ENCODE assay signal across 14 cellular contexts in genomic region chr7:133207687-133208086, GRCh38. TPM values are rescaled to one million over a fixed set of nuclear protein-coding genes. Genes with fewer than 3 reads are reported as not detected.
DNase-seq lines count a peak whose midpoint lies in the region; ATAC-seq, FAIRE-seq and TF ChIP-seq lines count a peak whose summit lies in the region.
"Had no signal": no experiment of that assay in that cellular context is flagged by ENCODE, and none has a peak within 500 bp of the region (broad histone marks: within the 10 kb centered on the region; RNA-seq: fewer than 3 reads in every experiment).

No MANE protein-coding gene starts in this region.

- H3K9ac ChIP-seq in endothelial cell of umbilical vein (replicated peaks; ENCODE audit: extremely low read depth, insufficient read depth, low read length) = no peak overlapping the region

- no peak for TF ChIP-seq POLR2A in endothelial cell of umbilical vein (IDR thresholded peaks at IDR 0.05; ENCODE audit: low read depth, low read length)

- no peaks in the 10 kb centered on the region for H3K9me1 ChIP-seq in endothelial cell of umbilical vein (replicated peaks; ENCODE audit: control insufficient read depth, extremely low read depth, insufficient read depth, low read length)

- intact Hi-C loops in endothelial cell of umbilical vein (cut with micrococcal nuclease) = no loop called here

- CTCF ChIA-PET in endothelial cell of umbilical vein (lab: Charles Lee) = interaction anchor here (0.6 kb wide), 1 partner anchor 497 kb away, joined by 6 read pairs; no protein-coding TSS in a partner anchor

- no peak for ATAC-seq in GM21360 (IDR thresholded peaks at IDR 0.05; ENCODE audit: unreplicated experiment)
- no peak for ATAC-seq in GM18858 (IDR thresholded peaks at IDR 0.05; ENCODE audit: unreplicated experiment)
- ATAC-seq in omental fat pad (ENCODE audit: low FRiP score) = no peak
- ATAC-seq: activated CD8-positive, alpha-beta memory T cell treated with anti-CD3 and anti-CD28 coated beads, Interleukin-2, amount 10 ng/mL, durations not matched to agents 7 days and 5 days; left colon; pancreas had no signal

- peak; percentile 43 for FAIRE-seq in endothelial cell of umbilical vein (lab: Jason Lieb, UNC)
- FAIRE-seq: pancreas had no signal

- no peaks in the 10 kb centered on the region for H3K79me2 ChIP-seq in endothelial cell of umbilical vein (ENCODE audit: control insufficient read depth, insufficient read depth, low read length)

- peaks cover 4 to 9% of the 10 kb centered on the region in 2 experiments for H3K27me3 ChIP-seq in endothelial cell of umbilical vein (ENCODE audit: control insufficient read depth in 2 of 2, insufficient read depth in 2 of 2, low read length in 2 of 2)
- H3K27me3 ChIP-seq: esophagus squamous epithelium, pancreas, tibial nerve had no signal

- H3K4me2 ChIP-seq in endothelial cell of umbilical vein (ENCODE audit: insufficient read depth, low read length) = no peak overlapping the region

- no peak overlapping the region for H3K4me3 ChIP-seq in endothelial cell of umbilical vein (replicated peaks in 1 of 3; ENCODE audit: insufficient read depth in 1 of 3, low read depth in 1 of 3, low read length in 3 of 3)
- H3K4me3 ChIP-seq: esophagus squamous epithelium, pancreas, tibial nerve had no signal

- H3K27ac ChIP-seq in 22Rv1 = no peak overlapping the region
- H3K27ac ChIP-seq in endothelial cell of umbilical vein (ENCODE audit: insufficient read depth, low read depth, low read length) = no peak overlapping the region
- H3K27ac ChIP-seq: esophagus squamous epithelium, pancreas, tibial nerve had no signal

- no peaks in the 10 kb centered on the region for H4K20me1 ChIP-seq in endothelial cell of umbilical vein (replicated peaks; ENCODE audit: control insufficient read depth, extremely low read depth, insufficient read depth, low read length)

- TF ChIP-seq CTCF in 22Rv1 (IDR thresholded peaks at IDR 0.05) = peak; percentile 56
- peak; percentile 38; the same call in 1 of the 3 replicates for TF ChIP-seq CTCF in GM12872 (IDR thresholded peaks at IDR 0.05; ENCODE audit: insufficient read depth, low read depth, low read length)
- TF ChIP-seq CTCF in endothelial cell of umbilical vein (IDR thresholded peaks at IDR 0.05; ENCODE audit: extremely low read depth in 1 of 2, insufficient read depth in 1 of 2, low read depth in 1 of 2, low read length in 2 of 2) = peak in 1 of 2 donors; percentile 8
- no peak for TF ChIP-seq CTCF in omental fat pad (IDR thresholded peaks at IDR 0.05)

- dilution Hi-C loops in endothelial cell of umbilical vein (cut with MboI; ENCODE audit: extremely low pct_ligation_motif_present, low sequenced_read_pairs) = no loop called here

- no peaks in the 10 kb centered on the region for H3K36me3 ChIP-seq in endothelial cell of umbilical vein (ENCODE audit: control insufficient read depth in 2 of 2, extremely low read depth in 1 of 2, insufficient read depth in 2 of 2, low read length in 2 of 2)
- H3K36me3 ChIP-seq: esophagus squamous epithelium, pancreas, tibial nerve had no signal

- BruUV-seq in endothelial cell of umbilical vein (replicated peaks; lab: Mats Ljungman, UMichigan) = no TSS peak

- H2AFZ ChIP-seq in endothelial cell of umbilical vein (ENCODE audit: low read depth, low read length) = no peak overlapping the region

- no peaks in the 10 kb centered on the region for H3K9me3 ChIP-seq in endothelial cell of umbilical vein (replicated peaks; ENCODE audit: control insufficient read depth, insufficient read depth, low read length)
- H3K9me3 ChIP-seq: pancreas, tibial nerve had no signal

- H3K4me1 ChIP-seq in endothelial cell of umbilical vein (ENCODE audit: control insufficient read depth, extremely low read depth, insufficient read depth, low read length) = no peaks in the 10 kb centered on the region
- H3K4me1 ChIP-seq: esophagus squamous epithelium, pancreas, tibial nerve had no signal

- POLR2A ChIA-PET in endothelial cell of umbilical vein (lab: Charles Lee) = no interaction called here

- DNase-seq in NCI-H69 (lab: John Stamatoyannopoulos, UW) (peak; percentile 28), endothelial cell of umbilical vein (ENCODE audit: low read depth, low spot score) (no peak), omental fat pad (ENCODE audit: low spot score) (no peak), T-helper 1 cell (no peak)
- DNase-seq: activated CD8-positive, alpha-beta memory T cell treated with anti-CD3 and anti-CD28 coated beads, Interleukin-2, amount 10 ng/mL, durations not matched to agents 7 days and 5 days; aorta; esophagus squamous epithelium; left colon; pancreas had no signal

TF ChIP-seq in endothelial cell of umbilical vein, 7 proteins besides CTCF, POLR2A, EP300 and RAD21:
- TF ChIP-seq JUN (IDR thresholded peaks at IDR 0.05; ENCODE audit: borderline replicate concordance, insufficient read depth, insufficient read length, low read depth) (no peak), FOS (IDR thresholded peaks at IDR 0.05; ENCODE audit: borderline replicate concordance, insufficient read depth, low read length) (no peak), EZH2 (IDR thresholded peaks at IDR 0.05; ENCODE audit: borderline replicate concordance, low read depth, low read length, severe bottlenecking) (no peak), MAX (IDR thresholded peaks at IDR 0.05; ENCODE audit: insufficient read depth, insufficient read length) (no peak), GATA2 (IDR thresholded peaks at IDR 0.05; ENCODE audit: insufficient read depth, insufficient read length, low read depth, low read length) (no peak), POLR2AphosphoS5 (IDR thresholded peaks at IDR 0.05; ENCODE audit: insufficient read depth, low read depth, low read length) (no peak), MYC (IDR thresholded peaks at IDR 0.05; ENCODE audit: low read depth, low read length) (no peak)

RNA-seq across cellular contexts. Expression of gene EXOC4, which starts 45.2 kb away (rescaled TPM):
- total RNA-seq in endothelial cell of umbilical vein = 69.6 and 73.1 TPM in 2 replicates
- polyA plus RNA-seq in endothelial cell of umbilical vein = 17.9 and 20.3 TPM in 2 replicates
- 22.8 and 28.2 TPM in 2 replicates for polyA plus RNA-seq in endothelial cell of umbilical vein (2011; cell fraction: cytosol; rRNA removed)
- 55.9 and 58.8 TPM in 2 replicates for polyA plus RNA-seq in endothelial cell of umbilical vein (2011; cell fraction: nucleus; rRNA removed)
- polyA plus RNA-seq in endothelial cell of umbilical vein (2012) = 27.3 and 28.2 TPM in 2 replicates
- 135 and 138 TPM in 2 replicates for polyA minus RNA-seq in endothelial cell of umbilical vein
- polyA minus RNA-seq in endothelial cell of umbilical vein (2011; cell fraction: cytosol; rRNA and poly(A)+ RNA removed) = 27.5 TPM
- polyA minus RNA-seq in endothelial cell of umbilical vein (2011; cell fraction: nucleus; rRNA and poly(A)+ RNA removed) = 260 and 357 TPM in 2 replicates
- 10 to 100 TPM; 59.2 to 88.7 (median 71.6) TPM for total RNA-seq in omental fat pad

Comparison
In these comparisons a context has a peak if more than half of its experiments do, and no peak if none do; other contexts are left out.
1. CTCF ChIP-seq: peak in 22Rv1 (single experiment) and GM12872 (single experiment); none in omental fat pad (0 of 3).